Comparison of ENCODE assay signal across 9 cellular contexts in genomic region chr2:109260886-109261700, GRCh38.
DNase-seq lines count a peak whose midpoint lies in the region; ATAC-seq and TF ChIP-seq lines count a peak whose summit lies in the region.
"Had no signal": no experiment of that assay in that cellular context is flagged by ENCODE, and none has a peak within 500 bp of the region (broad histone marks: within the 10 kb centered on the region; RNA-seq: fewer than 3 reads in every experiment).

No MANE protein-coding gene starts in this region.

- H3K4me1 ChIP-seq in spleen = peaks cover 8 to 50% (median 30%) of the 10 kb centered on the region in 6 donors

- no peaks in the 10 kb centered on the region for H3K9me3 ChIP-seq in spleen

- 74 to 79% (median 77%) methylated on average over 8 of the region's 8 CpGs for WGBS in spleen, 5 donors

- no peaks in the 10 kb centered on the region for H3K9me3 Mint-ChIP-seq in activated CD8-positive, alpha-beta memory T cell treated with anti-CD3 and anti-CD28 coated beads, Interleukin-2, amount 10 ng/mL, durations not matched to agents 7 days and 5 days (ENCODE audit: low read depth)

- peaks cover 4% of the 10 kb centered on the region for H3K27me3 Mint-ChIP-seq in activated CD8-positive, alpha-beta memory T cell treated with anti-CD3 and anti-CD28 coated beads, Interleukin-2, amount 10 ng/mL, durations not matched to agents 7 days and 5 days

- no peak overlapping the region for H3K27ac Mint-ChIP-seq in activated CD8-positive, alpha-beta memory T cell treated with anti-CD3 and anti-CD28 coated beads, Interleukin-2, amount 10 ng/mL, durations not matched to agents 7 days and 5 days

- H3K4me3 ChIP-seq in coronary artery = no peak overlapping the region
- H3K4me3 ChIP-seq in spleen = no peak overlapping the region

- no peaks in the 10 kb centered on the region for H3K4me1 Mint-ChIP-seq in activated CD8-positive, alpha-beta memory T cell treated with anti-CD3 and anti-CD28 coated beads, Interleukin-2, amount 10 ng/mL, durations not matched to agents 7 days and 5 days

- H3K36me3 ChIP-seq in spleen = no peaks in the 10 kb centered on the region

- intact Hi-C loops in spleen (cut with DNase I; ENCODE audit: low total_unique reads) = no loop called here

- no peaks in the 10 kb centered on the region for H3K36me3 Mint-ChIP-seq in activated CD8-positive, alpha-beta memory T cell treated with anti-CD3 and anti-CD28 coated beads, Interleukin-2, amount 10 ng/mL, durations not matched to agents 7 days and 5 days

- TF ChIP-seq CTCF in coronary artery (IDR thresholded peaks at IDR 0.05) = no peak
- peak in 1 of 11 experiments; percentile 9 for TF ChIP-seq CTCF in spleen (IDR thresholded peaks at IDR 0.05 in 8 of 11, conservative IDR thresholded peaks at IDR 0.05 in 3 of 11)

- no peaks in the 10 kb centered on the region for H3K27me3 ChIP-seq in spleen (replicated peaks in 1 of 7)

- H3K27ac ChIP-seq in coronary artery (no peak overlapping the region), spleen (no peak overlapping the region)
- H3K27ac ChIP-seq: epithelial cell of prostate had no signal

- no peak overlapping the region for H3K4me3 Mint-ChIP-seq in activated CD8-positive, alpha-beta memory T cell treated with anti-CD3 and anti-CD28 coated beads, Interleukin-2, amount 10 ng/mL, durations not matched to agents 7 days and 5 days

- ATAC-seq in activated CD8-positive, alpha-beta memory T cell treated with anti-CD3 and anti-CD28 coated beads, Interleukin-2, amount 10 ng/mL, durations not matched to agents 7 days and 5 days = peak; percentile 20
- no peak for ATAC-seq in HG02840 (IDR thresholded peaks at IDR 0.05; ENCODE audit: low FRiP score, unreplicated experiment)

- TF ChIP-seq POLR2A in spleen (IDR thresholded peaks at IDR 0.05) = no peak

- DNase-seq in activated CD8-positive, alpha-beta memory T cell treated with anti-CD3 and anti-CD28 coated beads, Interleukin-2, amount 10 ng/mL, durations not matched to agents 7 days and 5 days = no peak
- DNase-seq in activated CD8-positive, alpha-beta memory T cell treated with anti-CD3 and anti-CD28 coated beads, Interleukin-2, amount 50 U/mL, for 48 hours = no peak
- peak; percentile 82 for DNase-seq in NCI-H2081 treated with DMSO at 0.1 percent for 48 hours (lab: John Stamatoyannopoulos, UW)
- DNase-seq in coronary artery (ENCODE audit: low spot score) = peak; percentile 64
- peak; percentile 50 for DNase-seq in spleen
- no peak for DNase-seq in activated CD4-positive, alpha-beta T cell treated with anti-CD3 and anti-CD28 coated beads for 1 hour
- DNase-seq in germinal center (ENCODE audit: low spot score) = no peak

- CTCF ChIA-PET in activated CD8-positive, alpha-beta memory T cell treated with anti-CD3 and anti-CD28 coated beads, Interleukin-2, amount 10 ng/mL, durations not matched to agents 7 days and 5 days (lab: Charles Lee) = interaction anchor here (1.4 kb wide), 1 partner anchor 249 kb away, joined by 4 read pairs; no protein-coding TSS in a partner anchor

Comparison
In these comparisons a context has a peak if more than half of its experiments do, and no peak if none do; other contexts are left out.
1. DNase-seq: peak in NCI-H2081 treated with DMSO at 0.1 percent for 48 hours (single experiment), coronary artery (single experiment) and spleen (single experiment); none in activated CD8-positive, alpha-beta memory T cell treated with anti-CD3 and anti-CD28 coated beads, Interleukin-2, amount 10 ng/mL, durations not matched to agents 7 days and 5 days (single experiment), activated CD8-positive, alpha-beta memory T cell treated with anti-CD3 and anti-CD28 coated beads, Interleukin-2, amount 50 U/mL, for 48 hours (single experiment), activated CD4-positive, alpha-beta T cell treated with anti-CD3 and anti-CD28 coated beads for 1 hour (single experiment) and germinal center (single experiment).